ENCODE assay signal across 8 cellular contexts in the genomic region with DNA sequence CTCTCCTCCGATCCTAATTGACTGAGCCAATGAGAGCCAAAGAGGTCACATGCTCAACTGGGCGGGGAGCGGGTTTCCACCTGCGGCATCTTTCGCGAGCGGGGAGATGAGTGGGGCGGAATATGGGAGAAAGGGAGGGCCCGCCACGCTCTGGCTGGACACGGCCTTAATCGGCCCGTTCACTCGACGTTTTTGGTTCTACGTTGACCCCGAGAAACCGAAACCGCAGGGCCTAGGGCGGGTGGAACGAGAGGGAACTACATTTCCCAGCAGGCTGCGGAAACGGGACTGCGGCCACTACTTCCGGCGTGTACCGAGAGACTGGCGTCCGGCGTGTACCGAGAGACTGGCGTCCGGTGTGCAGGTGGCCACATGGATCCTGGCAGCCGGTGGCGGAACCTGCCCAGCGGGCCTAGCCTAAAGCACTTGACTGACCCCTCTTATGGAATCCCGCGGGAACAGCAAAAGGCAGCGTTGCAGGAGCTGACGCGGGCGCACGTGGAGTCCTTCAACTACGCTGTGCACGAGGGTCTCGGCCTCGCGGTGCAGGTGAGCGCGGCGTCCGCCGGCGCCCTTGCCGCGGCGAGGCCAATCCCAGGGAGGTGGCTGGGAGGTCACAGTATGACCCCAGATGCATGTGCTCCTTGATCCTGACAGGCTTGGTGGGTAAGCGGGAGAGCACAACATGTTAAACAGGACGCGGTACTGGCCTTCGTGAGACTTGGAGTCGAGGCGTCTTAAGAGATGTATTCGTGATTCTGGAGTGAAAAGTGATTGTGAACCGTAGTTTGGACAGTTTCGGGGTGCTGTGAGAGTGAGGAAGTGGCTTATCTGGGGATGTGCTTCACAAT. TPM values are rescaled to one million over a fixed set of nuclear protein-coding genes. Genes with fewer than 3 reads are reported as not detected.
A peak's percentile ranks its signal among the peaks of the same experiment; 100 is the strongest.
DNase-seq lines count a peak whose midpoint lies in the region; FAIRE-seq and TF ChIP-seq lines count a peak whose summit lies in the region.

A gene with protein sequence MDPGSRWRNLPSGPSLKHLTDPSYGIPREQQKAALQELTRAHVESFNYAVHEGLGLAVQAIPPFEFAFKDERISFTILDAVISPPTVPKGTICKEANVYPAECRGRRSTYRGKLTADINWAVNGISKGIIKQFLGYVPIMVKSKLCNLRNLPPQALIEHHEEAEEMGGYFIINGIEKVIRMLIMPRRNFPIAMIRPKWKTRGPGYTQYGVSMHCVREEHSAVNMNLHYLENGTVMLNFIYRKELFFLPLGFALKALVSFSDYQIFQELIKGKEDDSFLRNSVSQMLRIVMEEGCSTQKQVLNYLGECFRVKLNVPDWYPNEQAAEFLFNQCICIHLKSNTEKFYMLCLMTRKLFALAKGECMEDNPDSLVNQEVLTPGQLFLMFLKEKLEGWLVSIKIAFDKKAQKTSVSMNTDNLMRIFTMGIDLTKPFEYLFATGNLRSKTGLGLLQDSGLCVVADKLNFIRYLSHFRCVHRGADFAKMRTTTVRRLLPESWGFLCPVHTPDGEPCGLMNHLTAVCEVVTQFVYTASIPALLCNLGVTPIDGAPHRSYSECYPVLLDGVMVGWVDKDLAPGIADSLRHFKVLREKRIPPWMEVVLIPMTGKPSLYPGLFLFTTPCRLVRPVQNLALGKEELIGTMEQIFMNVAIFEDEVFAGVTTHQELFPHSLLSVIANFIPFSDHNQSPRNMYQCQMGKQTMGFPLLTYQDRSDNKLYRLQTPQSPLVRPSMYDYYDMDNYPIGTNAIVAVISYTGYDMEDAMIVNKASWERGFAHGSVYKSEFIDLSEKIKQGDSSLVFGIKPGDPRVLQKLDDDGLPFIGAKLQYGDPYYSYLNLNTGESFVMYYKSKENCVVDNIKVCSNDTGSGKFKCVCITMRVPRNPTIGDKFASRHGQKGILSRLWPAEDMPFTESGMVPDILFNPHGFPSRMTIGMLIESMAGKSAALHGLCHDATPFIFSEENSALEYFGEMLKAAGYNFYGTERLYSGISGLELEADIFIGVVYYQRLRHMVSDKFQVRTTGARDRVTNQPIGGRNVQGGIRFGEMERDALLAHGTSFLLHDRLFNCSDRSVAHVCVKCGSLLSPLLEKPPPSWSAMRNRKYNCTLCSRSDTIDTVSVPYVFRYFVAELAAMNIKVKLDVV (plus strand): TSS at position 343 of the 851 bp plus-strand sequence. CDS start 30 bp downstream, at position 373.

- H3K9me2 ChIP-seq in Loucy (replicated peaks; ENCODE audit: low read depth, low read length): no peaks in the 10 kb centered on the region

- H3K79me1 ChIP-seq in H9 (ENCODE audit: insufficient read depth, low read depth, low read length, poor library complexity, severe bottlenecking) (peaks cover 2% of the 10 kb centered on the region), neuronal stem cell (ENCODE audit: low read depth, low read length) (no peaks in the 10 kb centered on the region)

- no peak within 1 kb of the TSS for H3K56ac ChIP-seq in H9 (ENCODE audit: insufficient read length, low read depth, low read length)

- H4K5ac ChIP-seq in H9 (ENCODE audit: insufficient read length, low read depth, low read length): no peak within 1 kb of the TSS

- H3K4ac ChIP-seq in H9 (ENCODE audit: low read depth, low read length) (no peak within 1 kb of the TSS), neuronal stem cell (ENCODE audit: low read length) (peak within 1 kb of the TSS; percentile 57)

- H4K20me1 ChIP-seq in H9 (ENCODE audit: control insufficient read depth, insufficient read depth, insufficient read length): no peaks in the 10 kb centered on the region
- peaks cover 32% of the 10 kb centered on the region for H4K20me1 ChIP-seq in Loucy (ENCODE audit: insufficient read depth, low read length, poor library complexity, severe bottlenecking)

- peak within 1 kb of the TSS in 2 of 3 experiments; percentile 99 to 100 for H3K27ac Mint-ChIP-seq in H9

- no peaks in the 10 kb centered on the region for H3K9me3 Mint-ChIP-seq in H9

- no peak within 1 kb of the TSS for H2BK20ac ChIP-seq in H9 (ENCODE audit: low read depth, low read length, poor library complexity, severe bottlenecking)

- H3K79me2 ChIP-seq in H9 (ENCODE audit: insufficient read depth, low read length) (peaks cover 21% of the 10 kb centered on the region), Loucy (ENCODE audit: insufficient read depth, low read length) (peaks cover 39% of the 10 kb centered on the region)

- H3T11ph ChIP-seq in H9 (ENCODE audit: low read length): no peak within 1 kb of the TSS

- H2AFZ ChIP-seq in H9 (ENCODE audit: low read length) (peak within 1 kb of the TSS; percentile 70), Loucy (ENCODE audit: low read length) (peak within 1 kb of the TSS; percentile 98), neuronal stem cell (ENCODE audit: low read length) (peak within 1 kb of the TSS; percentile 95)

- DNase-seq in GF-D8 (lab: John Stamatoyannopoulos, UW) (peak; percentile 69), H9 (peak; percentile 90), SHP77 treated with DMSO at 0.1 percent for 48 hours (lab: John Stamatoyannopoulos, UW) (peak; percentile 84), frontal cortex (ENCODE audit: low spot score in 2 of 2) (peak; percentile 73 to 83), neuronal stem cell (ENCODE audit: low spot score) (peak; percentile 80), substantia nigra (lab: John Stamatoyannopoulos, UW) (peak; percentile 46 to 98 (median 88))
- DNase-seq in activated naive CD4-positive, alpha-beta T cell (lab: John Stamatoyannopoulos, UW): peak; percentile 57 to 71 (median 62)

- FAIRE-seq in frontal cortex (lab: Jason Lieb, UNC): no peak

- H3K36me3 ChIP-seq in Loucy (ENCODE audit: insufficient read depth, low read length) (peaks cover 6% of the 10 kb centered on the region; the same call in 1 of the 2 replicates), neuronal stem cell (replicated peaks in 1 of 2; ENCODE audit: control insufficient read depth in 2 of 2, insufficient read depth in 2 of 2, low read length in 2 of 2) (peaks cover 3 to 18% of the 10 kb centered on the region in 2 donors)

- H3K23ac ChIP-seq in H9 (ENCODE audit: insufficient read length, low read depth, low read length): no peak within 1 kb of the TSS
- H3K23ac ChIP-seq in neuronal stem cell (ENCODE audit: low read depth, low read length, poor library complexity): peak within 1 kb of the TSS; percentile 94

- peak within 1 kb of the TSS; percentile 50 for H3K27ac ChIP-seq in H9 (ENCODE audit: insufficient read length, low read depth, low read length)
- H3K27ac ChIP-seq in neuronal stem cell (replicated peaks; ENCODE audit: low read length): peak within 1 kb of the TSS; percentile 85
- H3K27ac ChIP-seq in substantia nigra (ENCODE audit: low read depth, low read length, poor library complexity, severe bottlenecking): peak within 1 kb of the TSS; percentile 96

- peak within 1 kb of the TSS; percentile 91 for H3K18ac ChIP-seq in H9 (ENCODE audit: insufficient read length, low read depth, low read length)
- peak within 1 kb of the TSS; percentile 99 for H3K18ac ChIP-seq in neuronal stem cell (ENCODE audit: low read length)

- H3K9ac ChIP-seq in H9 (ENCODE audit: extremely low read depth, insufficient read length, low read length): peak within 1 kb of the TSS; percentile 79
- peak within 1 kb of the TSS; percentile 87 for H3K9ac ChIP-seq in Loucy (ENCODE audit: low read depth, low read length, poor library complexity, severe bottlenecking)
- peak within 1 kb of the TSS; percentile 97 for H3K9ac ChIP-seq in neuronal stem cell (ENCODE audit: low read depth, low read length, poor library complexity)

- H3K4me1 Mint-ChIP-seq in H9: peaks cover 6 to 8% of the 10 kb centered on the region in 2 experiments; a peak in 3 of 4 replicates

- peak within 1 kb of the TSS; percentile 93; the same call in 1 of the 2 replicates for H3K14ac ChIP-seq in H9 (ENCODE audit: insufficient read depth, low read length)
- H3K14ac ChIP-seq in neuronal stem cell (ENCODE audit: low read length): peak within 1 kb of the TSS; percentile 86

- no peaks in the 10 kb centered on the region for H3F3A ChIP-seq in Loucy (ENCODE audit: low read depth)

- H3K27me3 ChIP-seq in H9 (ENCODE audit: insufficient read depth, low read length) (no peaks in the 10 kb centered on the region), Loucy (ENCODE audit: insufficient read depth, low read length, poor library complexity, severe bottlenecking) (no peaks in the 10 kb centered on the region), neuronal stem cell (ENCODE audit: control insufficient read depth in 3 of 3, insufficient read depth in 3 of 3, low read depth in 1 of 3, low read length in 3 of 3) (no peaks in the 10 kb centered on the region)

- H2BK12ac ChIP-seq in H9 (ENCODE audit: insufficient read length, low read depth, low read length) (no peak within 1 kb of the TSS), neuronal stem cell (ENCODE audit: low read length) (peak within 1 kb of the TSS; percentile 35)

- H3K4me1 ChIP-seq in H9 (ENCODE audit: insufficient read depth, low read length) (no peaks in the 10 kb centered on the region), Loucy (ENCODE audit: insufficient read depth, low read length, poor library complexity, severe bottlenecking) (peaks cover 36% of the 10 kb centered on the region), neuronal stem cell (ENCODE audit: control insufficient read depth in 2 of 2, insufficient read depth in 1 of 2, low read depth in 1 of 2, low read length in 2 of 2) (peaks cover 1 to 2% of the 10 kb centered on the region in 2 donors)

- H2BK5ac ChIP-seq in H9 (ENCODE audit: insufficient read length, low read length) (no peak within 1 kb of the TSS), neuronal stem cell (ENCODE audit: low read length) (peak within 1 kb of the TSS; percentile 93)

- H3K9me3 ChIP-seq in H9 (ENCODE audit: control insufficient read depth, low read depth, low read length) (no peaks in the 10 kb centered on the region), Loucy (ENCODE audit: insufficient read depth, low read depth, low read length) (no peaks in the 10 kb centered on the region), neuronal stem cell (replicated peaks in 1 of 2; ENCODE audit: control insufficient read depth in 2 of 2, insufficient read depth in 1 of 2, low read depth in 1 of 2, low read length in 2 of 2) (no peaks in the 10 kb centered on the region)

- no CpG with 5 or more reads among the region's 66 CpGs for WGBS in H9 (ENCODE audit: extremely low coverage, insufficient read length, low lambda C conversion rate)
- WGBS in neuronal stem cell (ENCODE audit: extremely low coverage in 2 of 2, insufficient read length in 2 of 2, insufficient replicate concordance in 1 of 2), 2 donors: no CpG with 5 or more reads among the region's 66 CpGs

- H3K4me3 ChIP-seq in Loucy (ENCODE audit: low read length, poor library complexity, severe bottlenecking) (peak within 1 kb of the TSS; percentile 90), neuronal stem cell (ENCODE audit: low read length in 2 of 2) (peak within 1 kb of the TSS; percentile 88 to 93)

- no peaks in the 10 kb centered on the region for H3K27me3 Mint-ChIP-seq in H9 (ENCODE audit: low read depth)

- peak within 1 kb of the TSS; percentile 99 for H3K4me2 ChIP-seq in H9 (ENCODE audit: insufficient read depth, insufficient read length, low read length)
- peak within 1 kb of the TSS; percentile 96 for H3K4me2 ChIP-seq in Loucy (ENCODE audit: low read depth, low read length, poor library complexity, severe bottlenecking)
- peak within 1 kb of the TSS; percentile 95 for H3K4me2 ChIP-seq in neuronal stem cell (ENCODE audit: insufficient read depth, low read length, poor library complexity, severe bottlenecking)

- no peak within 1 kb of the TSS for H3K4me3 Mint-ChIP-seq in H9

- no peak within 1 kb of the TSS for H2BK120ac ChIP-seq in H9 (ENCODE audit: low read depth, low read length, poor library complexity, severe bottlenecking)
- H2BK120ac ChIP-seq in neuronal stem cell (ENCODE audit: low read depth, low read length): peak within 1 kb of the TSS; percentile 84

- no peak for TF ChIP-seq CTCF in H9 (conservative IDR thresholded peaks at IDR 0.05)
- TF ChIP-seq CTCF in Loucy (conservative IDR thresholded peaks at IDR 0.05; ENCODE audit: low read length): no peak

- no peak within 1 kb of the TSS for H4K91ac ChIP-seq in H9 (ENCODE audit: insufficient read length, low read depth, low read length)
- H4K91ac ChIP-seq in neuronal stem cell (ENCODE audit: low read depth, low read length, poor library complexity): no peak within 1 kb of the TSS

- H2BK15ac ChIP-seq in H9 (ENCODE audit: low read depth, low read length) (no peak within 1 kb of the TSS), neuronal stem cell (ENCODE audit: low read length) (peak within 1 kb of the TSS; percentile 56)

- H3K23me2 ChIP-seq in H9 (ENCODE audit: insufficient read length, low read depth, low read length, poor library complexity, severe bottlenecking): peaks cover 8% of the 10 kb centered on the region

- no peak within 1 kb of the TSS for H4K8ac ChIP-seq in H9 (replicated peaks; ENCODE audit: insufficient read length, low read depth, low read length)
- peak within 1 kb of the TSS; percentile 2 for H4K8ac ChIP-seq in neuronal stem cell (ENCODE audit: low read depth, low read length)

- H2AK5ac ChIP-seq in H9 (ENCODE audit: insufficient read length, low read length) (no peak within 1 kb of the TSS), neuronal stem cell (ENCODE audit: low read depth, low read length) (peak within 1 kb of the TSS; percentile 68)

- peaks cover 7 to 9% (median 7%) of the 10 kb centered on the region in 3 experiments; a peak in 5 of 7 replicates for H3K36me3 Mint-ChIP-seq in H9 (ENCODE audit: insufficient read depth in 1 of 3, low read depth in 3 of 3)

RNA-seq across cellular contexts. Expression of the gene that starts here (rescaled TPM):
- total RNA-seq in H9 (2021) (72.0 and 83.6 TPM in 2 replicates), frontal cortex (33.0 TPM)
- polyA plus RNA-seq in neuronal stem cell (2013, experiment 1 of 2): 7.6 TPM
- 6.8 TPM for polyA plus RNA-seq in neuronal stem cell (2013, experiment 2 of 2)

Comparison
In these comparisons a context has a peak if more than half of its experiments do, and no peak if none do; other contexts are left out.
1. Peak in every context shown above with its lines: DNase-seq, H3K4me3 ChIP-seq and H3K27ac ChIP-seq.